9 cellular contexts compared by ENCODE assay signal in genomic region chr16:69848635-69849545, GRCh38.
DNase-seq lines count a peak whose midpoint lies in the region; ATAC-seq and TF ChIP-seq lines count a peak whose summit lies in the region.
"Had no signal": no experiment of that assay in that cellular context is flagged by ENCODE, and none has a peak within 500 bp of the region (broad histone marks: within the 10 kb centered on the region; RNA-seq: fewer than 3 reads in every experiment).

No MANE protein-coding gene starts in this region.

- H3K36me3 ChIP-seq in rectal smooth muscle tissue (ENCODE audit: control insufficient read depth, insufficient read depth, low read length): peaks cover 2% of the 10 kb centered on the region

- peak; percentile 17 for TF ChIP-seq CTCF in astrocyte of the spinal cord (IDR thresholded peaks at IDR 0.05; ENCODE audit: low read depth, low read length)

- intact Hi-C loops in left cardiac atrium (cut with DNase I): no loop called here

- H3K27me3 ChIP-seq in rectal smooth muscle tissue (ENCODE audit: control insufficient read depth, insufficient read depth, low read length): no peaks in the 10 kb centered on the region

- no peak overlapping the region for H3K9ac ChIP-seq in rectal smooth muscle tissue (ENCODE audit: low read length)

- ATAC-seq in left cardiac atrium: peak; percentile 98 to 99
- no peak for ATAC-seq in HG03095 (IDR thresholded peaks at IDR 0.05; ENCODE audit: unreplicated experiment)

- in situ Hi-C loops in astrocyte of the spinal cord (cut with HindIII; ENCODE audit: low sequenced_read_pairs): no loop called here

- H3K4me3 ChIP-seq in astrocyte of the spinal cord (ENCODE audit: low read depth, low read length) (no peak overlapping the region), rectal smooth muscle tissue (ENCODE audit: low read length) (no peak overlapping the region)

- DNase-seq in Daoy (ENCODE audit: low read depth) (peak; percentile 93), astrocyte of the spinal cord (ENCODE audit: low read depth, low spot score) (peak; percentile 92), left cardiac atrium (peak; percentile 92), NCI-H2081 treated with DMSO at 0.1 percent for 48 hours (lab: John Stamatoyannopoulos, UW) (no peak), NCI-H187 treated with DMSO at 0.1 percent for 48 hours (lab: John Stamatoyannopoulos, UW) (no peak), NCI-H146 (lab: John Stamatoyannopoulos, UW) (no peak)
- DNase-seq: activated CD4-positive, alpha-beta memory T cell treated with anti-CD3 and anti-CD28 coated beads for 36 hours had no signal

- H3K4me1 ChIP-seq in rectal smooth muscle tissue (ENCODE audit: control insufficient read depth, insufficient read depth, low read length): peaks cover 13% of the 10 kb centered on the region

- peak overlapping the region; percentile 77 for H3K27ac ChIP-seq in rectal smooth muscle tissue (ENCODE audit: low read depth, low read length)

Comparison
In these comparisons a context has a peak if more than half of its experiments do, and no peak if none do; other contexts are left out.
1. DNase-seq: peak in Daoy (single experiment), astrocyte of the spinal cord (single experiment) and left cardiac atrium (single experiment); none in NCI-H2081 treated with DMSO at 0.1 percent for 48 hours (single experiment), NCI-H187 treated with DMSO at 0.1 percent for 48 hours (single experiment) and NCI-H146 (single experiment).